8 cellular contexts compared by ENCODE assay signal in genomic region chr11:7986768-7987559, GRCh38. TPM values are rescaled to one million over a fixed set of nuclear protein-coding genes. Genes with fewer than 3 reads are reported as not detected.
DNase-seq lines count a peak whose midpoint lies in the region; TF ChIP-seq lines count a peak whose summit lies in the region.

Gene EIF3F, plus strand, starts transcription at chr11:7987337. Its CDS starts 16 bp downstream, at chr11:7987353.

- no peak within 1 kb of the TSS for H2BK20ac ChIP-seq in H9 (ENCODE audit: low read depth, low read length, poor library complexity, severe bottlenecking)

- H3K79me1 ChIP-seq in H9 (ENCODE audit: insufficient read depth, low read depth, low read length, poor library complexity, severe bottlenecking): peaks cover 6% of the 10 kb centered on the region

- H3K79me2 ChIP-seq in H9 (ENCODE audit: insufficient read depth, low read length): peaks cover 17% of the 10 kb centered on the region

- no peak within 1 kb of the TSS for H4K8ac ChIP-seq in H9 (replicated peaks; ENCODE audit: insufficient read length, low read depth, low read length)

- no CpG with 5 or more reads among the region's 47 CpGs for WGBS in H9 (ENCODE audit: extremely low coverage, insufficient read length, low lambda C conversion rate)

- no peak within 1 kb of the TSS for H2BK15ac ChIP-seq in H9 (ENCODE audit: low read depth, low read length)

- H2AK5ac ChIP-seq in H9 (ENCODE audit: insufficient read length, low read length): no peak within 1 kb of the TSS

- H3K14ac ChIP-seq in H9 (ENCODE audit: insufficient read depth, low read length): peak within 1 kb of the TSS; percentile 64

- no peak within 1 kb of the TSS for H2BK5ac ChIP-seq in H9 (ENCODE audit: insufficient read length, low read length)

- H2BK120ac ChIP-seq in H9 (ENCODE audit: low read depth, low read length, poor library complexity, severe bottlenecking): no peak within 1 kb of the TSS

- peak within 1 kb of the TSS; percentile 37 for H2BK12ac ChIP-seq in H9 (ENCODE audit: insufficient read length, low read depth, low read length)

- peaks cover 8% of the 10 kb centered on the region for H3K23me2 ChIP-seq in H9 (ENCODE audit: insufficient read length, low read depth, low read length, poor library complexity, severe bottlenecking)

- H3K4me3 Mint-ChIP-seq in H9 (peak within 1 kb of the TSS; percentile 92 to 97), nephron (peak within 1 kb of the TSS; percentile 96 to 100 (median 98))
- peak within 1 kb of the TSS; percentile 100 for H3K4me3 Mint-ChIP-seq in stimulated activated naive CD8-positive, alpha-beta T cell treated with anti-CD3 and anti-CD28 coated beads, Interleukin-15, Interleukin-2, amounts not matched to agents 100 ng/mL and 50 ng/mL, for 24 hours

- H3K18ac ChIP-seq in H9 (ENCODE audit: insufficient read length, low read depth, low read length): peak within 1 kb of the TSS; percentile 60

- H3K9me3 ChIP-seq in ES-I3 (ENCODE audit: control insufficient read depth, insufficient read depth, low read length) (no peaks in the 10 kb centered on the region), H9 (ENCODE audit: control insufficient read depth, low read depth, low read length) (no peaks in the 10 kb centered on the region)

- H3K27ac Mint-ChIP-seq in H9: peak within 1 kb of the TSS; percentile 79 to 99 (median 98)
- H3K27ac Mint-ChIP-seq in nephron: peak within 1 kb of the TSS; percentile 58 to 93 (median 77)
- peak within 1 kb of the TSS; percentile 99 for H3K27ac Mint-ChIP-seq in stimulated activated naive CD8-positive, alpha-beta T cell treated with anti-CD3 and anti-CD28 coated beads, Interleukin-15, Interleukin-2, amounts not matched to agents 100 ng/mL and 50 ng/mL, for 24 hours

- H4K20me1 ChIP-seq in H9 (ENCODE audit: control insufficient read depth, insufficient read depth, insufficient read length): no peaks in the 10 kb centered on the region

- peak within 1 kb of the TSS; percentile 99 for H3K4me2 ChIP-seq in H9 (ENCODE audit: insufficient read depth, insufficient read length, low read length)

- no peak within 1 kb of the TSS for H3K4ac ChIP-seq in H9 (ENCODE audit: low read depth, low read length)

- H3T11ph ChIP-seq in H9 (ENCODE audit: low read length): no peak within 1 kb of the TSS

- no peaks in the 10 kb centered on the region for H3K9me3 Mint-ChIP-seq in H9
- H3K9me3 Mint-ChIP-seq in nephron: no peaks in the 10 kb centered on the region
- H3K9me3 Mint-ChIP-seq in stimulated activated naive CD8-positive, alpha-beta T cell treated with anti-CD3 and anti-CD28 coated beads, Interleukin-15, Interleukin-2, amounts not matched to agents 100 ng/mL and 50 ng/mL, for 24 hours: no peaks in the 10 kb centered on the region

- H3K36me3 ChIP-seq in ES-I3 (ENCODE audit: insufficient read depth, low read length): peaks cover 14% of the 10 kb centered on the region

- peak within 1 kb of the TSS; percentile 91 for H2AFZ ChIP-seq in H9 (ENCODE audit: low read length)

- H3K27me3 ChIP-seq in H9 (ENCODE audit: insufficient read depth, low read length): no peaks in the 10 kb centered on the region

- peaks cover 12 to 29% (median 18%) of the 10 kb centered on the region in 3 experiments for H3K36me3 Mint-ChIP-seq in H9 (ENCODE audit: insufficient read depth in 1 of 3, low read depth in 3 of 3)
- peaks cover 19% of the 10 kb centered on the region for H3K36me3 Mint-ChIP-seq in nephron (ENCODE audit: low read depth)
- peaks cover 38% of the 10 kb centered on the region for H3K36me3 Mint-ChIP-seq in stimulated activated naive CD8-positive, alpha-beta T cell treated with anti-CD3 and anti-CD28 coated beads, Interleukin-15, Interleukin-2, amounts not matched to agents 100 ng/mL and 50 ng/mL, for 24 hours (ENCODE audit: low read depth)

- TF ChIP-seq CTCF in H9 (conservative IDR thresholded peaks at IDR 0.05) (peak; percentile 93), fibroblast of the aortic adventitia (IDR thresholded peaks at IDR 0.05; ENCODE audit: insufficient read depth, low read length) (peak; percentile 80), nephron (IDR thresholded peaks at IDR 0.05; ENCODE audit: unreplicated experiment in 3 of 3) (peak; percentile 81 to 93 (median 87))

- H3K4me1 ChIP-seq in ES-I3 (ENCODE audit: insufficient read depth, low read length) (peaks cover 18% of the 10 kb centered on the region), H9 (ENCODE audit: insufficient read depth, low read length) (no peaks in the 10 kb centered on the region; the same call in 1 of the 2 replicates)

- no peaks in the 10 kb centered on the region; the same call in 1 of the 2 replicates for H3K27me3 Mint-ChIP-seq in H9 (ENCODE audit: low read depth)
- H3K27me3 Mint-ChIP-seq in nephron (ENCODE audit: low read depth): no peaks in the 10 kb centered on the region
- no peaks in the 10 kb centered on the region for H3K27me3 Mint-ChIP-seq in stimulated activated naive CD8-positive, alpha-beta T cell treated with anti-CD3 and anti-CD28 coated beads, Interleukin-15, Interleukin-2, amounts not matched to agents 100 ng/mL and 50 ng/mL, for 24 hours

- peak within 1 kb of the TSS; percentile 78 for H3K4me3 ChIP-seq in fibroblast of the aortic adventitia (ENCODE audit: low read depth, low read length)

- H3K9ac ChIP-seq in ES-I3 (ENCODE audit: low read depth, low read length) (peak within 1 kb of the TSS; percentile 94), H9 (ENCODE audit: extremely low read depth, insufficient read length, low read length) (peak within 1 kb of the TSS; percentile 82)

- H3K56ac ChIP-seq in H9 (ENCODE audit: insufficient read length, low read depth, low read length): no peak within 1 kb of the TSS

- no peak within 1 kb of the TSS for H4K5ac ChIP-seq in H9 (ENCODE audit: insufficient read length, low read depth, low read length)

- no peak within 1 kb of the TSS for H3K27ac ChIP-seq in H9 (ENCODE audit: insufficient read length, low read depth, low read length)

- DNase-seq in H9 (peak; percentile 97), M059J (ENCODE audit: low read depth) (peak; percentile 99), SHP77 (lab: John Stamatoyannopoulos, UW) (peak; percentile 91 to 92), fibroblast of the aortic adventitia (ENCODE audit: low read depth) (peak; percentile 100)
- peak; percentile 85 for DNase-seq in activated effector memory CD4-positive, alpha-beta T cell treated with Interleukin-2 at 50 U/mL for 16 hours

- H4K91ac ChIP-seq in H9 (ENCODE audit: insufficient read length, low read depth, low read length): no peak within 1 kb of the TSS

- H3K4me1 Mint-ChIP-seq in H9 (peaks cover 16 to 28% of the 10 kb centered on the region in 2 experiments), nephron (peaks cover 18% of the 10 kb centered on the region)
- peaks cover 44% of the 10 kb centered on the region for H3K4me1 Mint-ChIP-seq in stimulated activated naive CD8-positive, alpha-beta T cell treated with anti-CD3 and anti-CD28 coated beads, Interleukin-15, Interleukin-2, amounts not matched to agents 100 ng/mL and 50 ng/mL, for 24 hours (ENCODE audit: low read depth)

- no peak within 1 kb of the TSS for H3K23ac ChIP-seq in H9 (ENCODE audit: insufficient read length, low read depth, low read length)

RNA-seq across cellular contexts. Expression of gene EIF3F, which starts in this region (rescaled TPM):
- total RNA-seq in H9 (2021) (346 and 348 TPM in 2 replicates), fibroblast of the aortic adventitia (ENCODE audit: low replicate concordance) (196 and 334 TPM in 2 replicates)
- total RNA-seq in M059J (2014; rRNA removed; shearing (Covaris generic)): 288 and 321 TPM in 2 replicates
